In genomic region chr9:5951686-5952211, GRCh38 we compare ENCODE assay signal across 21 cellular contexts.
DNase-seq lines count a peak whose midpoint lies in the region; ATAC-seq and TF ChIP-seq lines count a peak whose summit lies in the region.
"Had no signal": no experiment of that assay in that cellular context is flagged by ENCODE, and none has a peak within 500 bp of the region (broad histone marks: within the 10 kb centered on the region; RNA-seq: fewer than 3 reads in every experiment).

No MANE protein-coding gene starts in this region.

- no peaks in the 10 kb centered on the region; the same call in none of the 2 replicates for H3K4me1 ChIP-seq in GM23338 (ENCODE audit: insufficient read depth)
- H3K4me1 ChIP-seq in colonic mucosa = peaks cover 3% of the 10 kb centered on the region
- H3K4me1 ChIP-seq: ascending aorta, vagina had no signal

- ATAC-seq in GM23338 = no peak
- ATAC-seq: left colon, right cardiac atrium had no signal

- in situ Hi-C loops in astrocyte of the cerebellum (cut with HindIII; ENCODE audit: low sequenced_read_pairs) = no loop called here

- DNase-seq in AG04449 (ENCODE audit: low read depth, low spot score) (peak; percentile 16), HFF-Myc (ENCODE audit: extremely low read depth, low read depth) (peak; percentile 16), astrocyte of the cerebellum (ENCODE audit: low read depth) (peak; percentile 13), fibroblast of the aortic adventitia (ENCODE audit: low read depth) (peak; percentile 64), GM23338 (ENCODE audit: low spot score) (no peak), globus pallidus (ENCODE audit: low spot score) (no peak), colonic mucosa (no peak), NCI-H510A (lab: John Stamatoyannopoulos, UW) (no peak)
- DNase-seq: activated CD4-positive, alpha-beta T cell treated with anti-CD3 and anti-CD28 coated beads for 48 hours; activated naive CD4-positive, alpha-beta T cell; KBM-7; left colon; NCI-H1092 treated with DMSO at 0.1 percent for 48 hours; Peyer's patch; right cardiac atrium; stimulated activated CD4-positive, alpha-beta T cell treated with anti-CD3 and anti-CD28 coated beads, Interleukin-2, amount 100 ng/mL, for 24 hours had no signal

- H3K4me3 Mint-ChIP-seq in GM23338 = no peak overlapping the region

- H3K36me3 ChIP-seq in GM23338 (ENCODE audit: insufficient read depth) (no peaks in the 10 kb centered on the region), colonic mucosa (no peaks in the 10 kb centered on the region)
- H3K36me3 ChIP-seq: ascending aorta, esophagus muscularis mucosa, Peyer's patch, vagina had no signal

- H3K9ac ChIP-seq in colonic mucosa (ENCODE audit: low read depth in 2 of 2, low read length in 2 of 2) = no peak overlapping the region

- no peaks in the 10 kb centered on the region for H4K20me1 ChIP-seq in GM23338 (replicated peaks; ENCODE audit: insufficient read depth)

- TF ChIP-seq CTCF in AG04449 (IDR thresholded peaks at IDR 0.05; ENCODE audit: insufficient read depth, low read length, missing control alignments) (no peak), HFF-Myc (IDR thresholded peaks at IDR 0.05; ENCODE audit: low read depth, low read length, missing control alignments) (no peak), astrocyte of the cerebellum (IDR thresholded peaks at IDR 0.05; ENCODE audit: low read depth, low read length, missing control alignments) (no peak), fibroblast of the aortic adventitia (IDR thresholded peaks at IDR 0.05; ENCODE audit: insufficient read depth, low read length) (no peak), GM23338 (conservative IDR thresholded peaks at IDR 0.05; ENCODE audit: low read depth in 2 of 2) (no peak), colonic mucosa (IDR thresholded peaks at IDR 0.05) (no peak)

- H2AFZ ChIP-seq in GM23338 = no peak overlapping the region

- no peaks in the 10 kb centered on the region for H3F3A ChIP-seq in GM23338 (replicated peaks; ENCODE audit: low read depth)

- no peak overlapping the region for H3K4me2 ChIP-seq in GM23338

- H3K27me3 Mint-ChIP-seq in GM23338 (ENCODE audit: insufficient read depth, low read depth, poor library complexity) = no peaks in the 10 kb centered on the region

- H3K27ac ChIP-seq in GM23338 (ENCODE audit: low read depth) = no peak overlapping the region
- no peak overlapping the region for H3K27ac ChIP-seq in colonic mucosa
- H3K27ac ChIP-seq: ascending aorta, esophagus muscularis mucosa, HL-60, neutrophil, Peyer's patch, vagina had no signal

- H3K9me3 Mint-ChIP-seq in GM23338 = no peaks in the 10 kb centered on the region

- H3K4me3 ChIP-seq in AG04449 (ENCODE audit: low read depth, low read length) (no peak overlapping the region), HFF-Myc (replicated peaks; ENCODE audit: low read depth, low read length) (no peak overlapping the region), astrocyte of the cerebellum (ENCODE audit: low read depth, low read length) (no peak overlapping the region), fibroblast of the aortic adventitia (ENCODE audit: low read depth, low read length) (no peak overlapping the region), GM23338 (no peak overlapping the region), colonic mucosa (no peak overlapping the region)
- H3K4me3 ChIP-seq: ascending aorta, esophagus muscularis mucosa, Peyer's patch, vagina had no signal

- H3K9me3 ChIP-seq in colonic mucosa = no peaks in the 10 kb centered on the region
- H3K9me3 ChIP-seq: ascending aorta, esophagus muscularis mucosa, neutrophil, Peyer's patch, vagina had no signal

- H3K36me3 Mint-ChIP-seq in GM23338 (ENCODE audit: low read depth) = no peaks in the 10 kb centered on the region

- H3K27me3 ChIP-seq in GM23338 (ENCODE audit: insufficient read depth) = no peaks in the 10 kb centered on the region
- no peaks in the 10 kb centered on the region for H3K27me3 ChIP-seq in colonic mucosa
- H3K27me3 ChIP-seq: ascending aorta, esophagus muscularis mucosa, neutrophil, Peyer's patch, vagina had no signal

- intact Hi-C loops in colonic mucosa (cut with DNase I) = no loop called here

- CTCF ChIA-PET in AG04449 (lab: Yijun Ruan, JAX) = no interaction called here

- no peaks in the 10 kb centered on the region for H3K79me2 ChIP-seq in GM23338 (replicated peaks; ENCODE audit: insufficient read depth)

- peaks cover 6% of the 10 kb centered on the region; the same call in 2 of the 3 replicates for H3K4me1 Mint-ChIP-seq in GM23338

- POLR2A ChIA-PET in AG04449 (lab: Yijun Ruan, JAX) = no interaction called here

- no peak overlapping the region for H3K27ac Mint-ChIP-seq in GM23338

- no peaks in the 10 kb centered on the region for H3K9me2 ChIP-seq in GM23338 (ENCODE audit: insufficient read depth)

TF ChIP-seq in GM23338, 12 proteins besides CTCF, POLR2A, EP300 and RAD21:
- TF ChIP-seq POLR2AphosphoS5 (IDR thresholded peaks at IDR 0.05; ENCODE audit: low read depth) (no peak), JUNB (IDR thresholded peaks at IDR 0.05; ENCODE audit: unreplicated experiment) (no peak), NANOG (IDR thresholded peaks at IDR 0.05; ENCODE audit: borderline replicate concordance) (no peak), STAT1 (IDR thresholded peaks at IDR 0.05; ENCODE audit: unreplicated experiment) (no peak), ZNF331 (CRISPR knock-in tag; IDR thresholded peaks at IDR 0.05; ENCODE audit: low read depth) (no peak), ZNF114 (CRISPR knock-in tag; IDR thresholded peaks at IDR 0.05) (no peak), EZH2phosphoT487 (IDR thresholded peaks at IDR 0.05; ENCODE audit: unreplicated experiment) (no peak), ETS1 (IDR thresholded peaks at IDR 0.05) (no peak), CREB1 (CRISPR knock-in tag; IDR thresholded peaks at IDR 0.05; ENCODE audit: low read depth) (no peak)

Comparison
In these comparisons a context has a peak if more than half of its experiments do, and no peak if none do; other contexts are left out.
1. DNase-seq: peak in AG04449 (single experiment), HFF-Myc (single experiment), astrocyte of the cerebellum (single experiment) and fibroblast of the aortic adventitia (single experiment); none in GM23338 (single experiment), globus pallidus (single experiment), colonic mucosa (single experiment) and NCI-H510A (single experiment).